ENCODE assay signal across 17 cellular contexts in the genomic region with DNA sequence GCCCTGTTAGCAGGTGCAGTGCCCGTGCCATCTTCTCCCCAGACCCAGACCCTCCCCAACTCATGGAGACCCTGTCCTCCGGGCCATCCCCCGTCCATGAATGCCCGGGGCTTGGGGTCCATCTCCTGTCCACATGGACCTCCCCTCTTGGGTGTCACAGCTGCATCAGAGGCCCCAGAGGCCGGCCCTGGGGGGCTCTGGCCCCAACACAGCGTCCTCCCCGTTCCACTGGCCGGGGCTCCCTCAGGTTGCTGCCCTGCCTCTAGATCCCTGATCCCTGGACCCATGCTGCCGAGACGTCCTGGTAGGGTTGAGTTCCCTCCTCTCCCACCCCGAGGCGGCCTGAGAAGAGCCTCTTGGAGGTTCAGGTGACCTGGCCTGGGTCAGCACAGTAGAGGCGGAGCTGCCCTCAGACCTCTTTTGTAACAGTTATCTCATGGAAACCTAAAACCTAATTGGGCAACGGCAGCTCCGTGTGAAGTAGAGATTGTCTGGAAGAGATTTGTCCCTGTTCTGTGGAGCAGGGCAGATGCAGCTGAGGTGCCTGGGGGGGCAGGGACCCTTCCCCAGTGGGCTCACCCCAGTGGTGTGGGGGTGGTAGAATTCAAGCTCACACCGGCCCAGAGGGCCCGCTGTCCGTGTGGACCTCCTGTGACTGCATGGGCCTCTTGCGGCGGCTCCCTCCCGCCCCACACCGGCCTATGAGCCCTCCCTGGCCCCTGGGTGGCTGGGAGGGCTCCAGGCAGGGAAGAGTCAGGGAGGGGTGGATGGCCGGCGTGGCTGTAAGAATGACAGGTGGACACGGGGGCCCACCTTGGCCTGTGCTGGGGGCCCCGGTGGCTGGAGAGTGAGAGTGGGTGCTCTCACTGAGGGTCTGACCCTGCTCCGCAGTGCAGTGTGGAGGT. TPM values are rescaled to one million over a fixed set of nuclear protein-coding genes. Genes with fewer than 3 reads are reported as not detected.
DNase-seq lines count a peak whose midpoint lies in the region; ATAC-seq, FAIRE-seq and TF ChIP-seq lines count a peak whose summit lies in the region.
"Had no signal": no experiment of that assay in that cellular context is flagged by ENCODE, and none has a peak within 500 bp of the region (broad histone marks: within the 10 kb centered on the region; RNA-seq: fewer than 3 reads in every experiment).

No MANE protein-coding gene starts in this region.

- H3K18ac ChIP-seq in H1 (ENCODE audit: extremely low read depth, low read length) = no peak overlapping the region

- peaks cover 14 to 18% of the 10 kb centered on the region in 2 experiments for H4K20me1 ChIP-seq in H1 (replicated peaks in 1 of 2; ENCODE audit: control insufficient read depth in 1 of 2, insufficient read depth in 2 of 2, low read length in 2 of 2)

- peaks cover 9 to 71% of the 10 kb centered on the region in 2 experiments; a peak in 3 of 4 replicates for H3K79me2 ChIP-seq in H1 (ENCODE audit: control insufficient read depth in 1 of 2, insufficient read depth in 2 of 2, low read length in 2 of 2)

- peak overlapping the region; percentile 16; the same call in 1 of the 2 replicates for H3K27ac ChIP-seq in HEK293 (ENCODE audit: extremely low read depth, low read depth, low read length)
- H3K27ac ChIP-seq in H1 (ENCODE audit: low read depth, low read length) = 0 out of 2 replicates have a peak overlapping the region, but pooled peaks have one; percentile 30
- H3K27ac ChIP-seq in liver (ENCODE audit: low read depth in 1 of 2, low read length in 2 of 2) = peak overlapping the region; percentile 83 to 93
- H3K27ac ChIP-seq in gastrocnemius medialis = peak overlapping the region in 3 of 4 donors; percentile 22 to 51 (median 43)
- H3K27ac ChIP-seq in foreskin keratinocyte = no peak overlapping the region
- H3K27ac ChIP-seq: brain microvascular endothelial cell, neutrophil had no signal

- H3K27me3 ChIP-seq in H1 (replicated peaks in 1 of 4; ENCODE audit: control insufficient read depth in 3 of 4, extremely low read depth in 1 of 4, insufficient read depth in 3 of 4, low read length in 3 of 4) (no peaks in the 10 kb centered on the region), liver (ENCODE audit: control insufficient read depth in 4 of 4, insufficient read depth in 4 of 4, low read length in 3 of 4) (no peaks in the 10 kb centered on the region), gastrocnemius medialis (no peaks in the 10 kb centered on the region), foreskin keratinocyte (no peaks in the 10 kb centered on the region)
- H3K27me3 ChIP-seq: brain microvascular endothelial cell had no signal

- H2BK15ac ChIP-seq in H1 (ENCODE audit: low read length) = no peak overlapping the region

- TF ChIP-seq RAD21 in H1 (IDR thresholded peaks at IDR 0.05 in 1 of 2, conservative IDR thresholded peaks at IDR 0.05 in 1 of 2; ENCODE audit: low read depth in 2 of 2, low read length in 2 of 2) = no peak
- peak in 1 of 2 donors; percentile 28 for TF ChIP-seq RAD21 in liver (IDR thresholded peaks at IDR 0.05)

- ATAC-seq in gastrocnemius medialis = peak; percentile 85 to 95
- ATAC-seq in foreskin keratinocyte = no peak

- H2BK12ac ChIP-seq in H1 (ENCODE audit: low read depth, low read length) = no peak overlapping the region

- no peak overlapping the region for H3K4ac ChIP-seq in H1 (replicated peaks; ENCODE audit: insufficient read length, low read depth, low read length)

- in situ Hi-C loops in gastrocnemius medialis (cut with MboI; ENCODE audit: low sequenced_read_pairs in 4 of 4) = no loop called here

- H3K9ac ChIP-seq in H1 (replicated peaks in 1 of 4; ENCODE audit: extremely low read depth in 1 of 4, low read depth in 3 of 4, low read length in 3 of 4) (no peak overlapping the region), liver (ENCODE audit: low read depth in 1 of 2, low read length in 2 of 2) (no peak overlapping the region)

- 93% methylated on average over 27 of the region's 27 CpGs; no CpG with 5 or more reads in 1 of the 2 experiments for WGBS in H1 (ENCODE audit: extremely low coverage in 1 of 2, insufficient coverage in 1 of 2, insufficient read length in 1 of 2, insufficient replicate concordance in 2 of 2, low coverage in 1 of 2, low lambda C conversion rate in 2 of 2, missing lambda C conversion rate in 1 of 2), 2 experiments
- 73% methylated on average over 27 of the region's 27 CpGs for WGBS in liver

- no peak for TF ChIP-seq EP300 in H1 (IDR thresholded peaks at IDR 0.05; ENCODE audit: borderline replicate concordance in 1 of 2, low read depth in 2 of 2, low read length in 2 of 2)

- H3K9me3 ChIP-seq in HEK293 (ENCODE audit: control insufficient read depth, insufficient read depth, low read depth, low read length) = no peaks in the 10 kb centered on the region
- no peaks in the 10 kb centered on the region for H3K9me3 ChIP-seq in H1 (ENCODE audit: insufficient read depth in 2 of 2, low read depth in 1 of 2, low read length in 1 of 2)
- H3K9me3 ChIP-seq in liver (ENCODE audit: control insufficient read depth in 4 of 4, low read length in 3 of 4) = no peaks in the 10 kb centered on the region
- H3K9me3 ChIP-seq in gastrocnemius medialis = no peaks in the 10 kb centered on the region
- H3K9me3 ChIP-seq: neutrophil had no signal

- H3K4me2 ChIP-seq in H1 (ENCODE audit: insufficient read depth in 1 of 2, low read depth in 2 of 2, low read length in 2 of 2) = no peak overlapping the region

- peak overlapping the region; percentile 65; the same call in 1 of the 2 replicates for H4K8ac ChIP-seq in H1 (ENCODE audit: extremely low read depth, insufficient read depth, low read length)

- H4K91ac ChIP-seq in H1 (replicated peaks; ENCODE audit: insufficient read length, low read length) = no peak overlapping the region

- H3K23ac ChIP-seq in H1 (ENCODE audit: insufficient read length) = no peak overlapping the region

- no peak for TF ChIP-seq POLR2A in H1 (IDR thresholded peaks at IDR 0.05; ENCODE audit: control extremely low read depth in 1 of 2, low read depth in 2 of 2, low read length in 2 of 2)
- TF ChIP-seq POLR2A in gastrocnemius medialis (IDR thresholded peaks at IDR 0.05) = no peak

- no peak overlapping the region for H2AFZ ChIP-seq in H1 (ENCODE audit: low read length)

- TF ChIP-seq CTCF in HEK293 (tag by site-specific recombination; IDR thresholded peaks at IDR 0.05) (no peak), H1 (IDR thresholded peaks at IDR 0.05; ENCODE audit: control extremely low read depth in 1 of 3, insufficient read depth in 1 of 3, low read depth in 1 of 3, low read length in 3 of 3) (no peak), liver (IDR thresholded peaks at IDR 0.05; ENCODE audit: low read depth, low read length, missing input control) (no peak), gastrocnemius medialis (IDR thresholded peaks at IDR 0.05 in 4 of 5, conservative IDR thresholded peaks at IDR 0.05 in 1 of 5) (no peak), foreskin keratinocyte (conservative IDR thresholded peaks at IDR 0.05) (no peak)

- H3K23me2 ChIP-seq in H1 (ENCODE audit: low read depth, low read length) = no peaks in the 10 kb centered on the region

- H4K5ac ChIP-seq in H1 (ENCODE audit: insufficient read length, low read depth, low read length) = no peak overlapping the region

- H3K4me3 ChIP-seq in HEK293 (ENCODE audit: low read depth, low read length) (no peak overlapping the region), H1 (ENCODE audit: extremely low read depth in 1 of 4, insufficient read depth in 2 of 4, low read depth in 3 of 4, low read length in 4 of 4) (no peak overlapping the region), liver (ENCODE audit: low read depth in 1 of 3, low read length in 3 of 3) (no peak overlapping the region), gastrocnemius medialis (no peak overlapping the region)

- peaks cover 0 to 21% of the 10 kb centered on the region in 2 experiments; a peak in 2 of 3 replicates for H3K36me3 ChIP-seq in HEK293 (ENCODE audit: control insufficient read depth in 2 of 2, insufficient read depth in 1 of 2, low read length in 2 of 2)
- H3K36me3 ChIP-seq in H1 (ENCODE audit: control insufficient read depth in 2 of 4, insufficient read depth in 4 of 4, low read length in 3 of 4) = no peaks in the 10 kb centered on the region
- peaks cover 0 to 1% (median 0%) of the 10 kb centered on the region in 4 donors for H3K36me3 ChIP-seq in liver (ENCODE audit: control insufficient read depth in 4 of 4, insufficient read depth in 3 of 4, low read depth in 1 of 4, low read length in 3 of 4)
- no peaks in the 10 kb centered on the region for H3K36me3 ChIP-seq in gastrocnemius medialis
- H3K36me3 ChIP-seq: neutrophil had no signal

- peak overlapping the region; percentile 24; the same call in 1 of the 2 replicates for H2AK5ac ChIP-seq in H1 (ENCODE audit: low read depth, low read length)

- intact Hi-C loops in gastrocnemius medialis (cut with DNase I; ENCODE audit: low total_unique reads) = no loop called here

- no peak overlapping the region for H2BK5ac ChIP-seq in H1 (ENCODE audit: low read depth, low read length)

- no peak overlapping the region for H2BK20ac ChIP-seq in H1 (ENCODE audit: low read length)

- H3K4me1 ChIP-seq in HEK293 (ENCODE audit: control insufficient read depth, insufficient read depth, low read length) = peaks cover 5% of the 10 kb centered on the region
- peaks cover 5 to 15% (median 10%) of the 10 kb centered on the region in 4 experiments for H3K4me1 ChIP-seq in H1 (replicated peaks in 1 of 4; ENCODE audit: control insufficient read depth in 3 of 4, insufficient read depth in 4 of 4, low read length in 3 of 4)
- H3K4me1 ChIP-seq in liver (ENCODE audit: control insufficient read depth in 4 of 4, insufficient read depth in 4 of 4, low read length in 3 of 4) = peaks cover 25 to 47% (median 34%) of the 10 kb centered on the region in 4 donors
- H3K4me1 ChIP-seq in gastrocnemius medialis = peaks cover 32 to 37% of the 10 kb centered on the region in 2 donors
- H3K4me1 ChIP-seq in foreskin keratinocyte = no peaks in the 10 kb centered on the region

- no peak overlapping the region for H2BK120ac ChIP-seq in H1 (replicated peaks; ENCODE audit: low read depth, low read length)

- DNase-seq in H1 (ENCODE audit: low read depth in 1 of 2, low spot score in 2 of 2) = no peak
- DNase-seq in gastrocnemius medialis = peak in 1 of 2 donors; percentile 55
- no peak for DNase-seq in activated naive CD4-positive, alpha-beta T cell treated with Interleukin-2 at 50 U/mL for 16 hours
- no peak for DNase-seq in foreskin keratinocyte
- DNase-seq in ecto neural progenitor cell (ENCODE audit: low spot score) = no peak
- no peak for DNase-seq in activated CD8-positive, alpha-beta memory T cell treated with anti-CD3 and anti-CD28 coated beads, Interleukin-2, amount 50 U/mL, for 48 hours
- DNase-seq: activated CD8-positive, alpha-beta memory T cell treated with anti-CD3 and anti-CD28 coated beads, Interleukin-2, amount 50 U/mL, for 4 hours; activated naive CD4-positive, alpha-beta T cell treated with anti-CD3 and anti-CD28 coated beads, Interleukin-2, amount 10 ng/mL, durations not matched to agents 7 days and 5 days; brain microvascular endothelial cell; Calu3; GDM1; NCI-H1417; NCI-H226; stimulated activated CD4-positive, alpha-beta T cell treated with anti-CD3 and anti-CD28 coated beads, Interleukin-4, amount 100 ng/mL, for 24 hours had no signal

- no peak overlapping the region for H3K56ac ChIP-seq in H1 (replicated peaks; ENCODE audit: insufficient read length, low read depth, low read length)

- no peak overlapping the region for H3K14ac ChIP-seq in H1 (ENCODE audit: insufficient read length)

- peaks cover 11% of the 10 kb centered on the region for H3K79me1 ChIP-seq in H1 (ENCODE audit: low read depth, low read length)

- POLR2A ChIA-PET in HEK293 (lab: Yijun Ruan, JAX) = no interaction called here
- POLR2A ChIA-PET in H1 (lab: Charles Lee; ENCODE audit: partially characterized antibody) = interaction anchor here (1.4 kb wide), 1 partner anchor 19 kb away, joined by 3 read pairs; no protein-coding TSS in a partner anchor

- FAIRE-seq in H1 (lab: Jason Lieb, UNC) = no peak

- CTCF ChIA-PET in HEK293 (lab: Yijun Ruan, JAX) (no interaction called here), H1 (lab: Charles Lee; ENCODE audit: partially characterized antibody) (interaction anchor here (0.6 to 1.1 kb wide), 4 partner anchors 18 to 1143 kb away, joined by 3 read pairs; no protein-coding TSS in a partner anchor)

RNA-seq across cellular contexts. Expression of gene SKI, which starts 56.1 kb away (rescaled TPM):
- total RNA-seq in H1 (2021; fragmentation: NEBNext Ultra II Directional; extraction: Animal tissue kit (Norgen Biotek cat#: 25700)) = 80.2 and 87.6 TPM in 2 replicates
- polyA plus RNA-seq in H1 (2011; rRNA removed) = 8.3 and 14.5 TPM in 2 replicates
- polyA plus RNA-seq in H1 (2011; cell fraction: cytosol; rRNA removed) = 8.6 TPM
- polyA plus RNA-seq in H1 (2011; cell fraction: nucleus; rRNA removed) = 19.2 TPM
- 24.8 to 35.9 TPM (median 32.3 TPM) in 4 replicates for polyA plus RNA-seq in H1 (2012, experiment 1 of 2)
- 36.5 TPM for polyA plus RNA-seq in H1 (2012, experiment 2 of 2)
- polyA plus RNA-seq in H1 (2013, experiment 1 of 2) = 40.2 TPM
- 39.7 TPM for polyA plus RNA-seq in H1 (2013, experiment 2 of 2)
- polyA minus RNA-seq in H1 (2011; rRNA and poly(A)+ RNA removed) = 6.3 and 7.3 TPM in 2 replicates
- polyA minus RNA-seq in H1 (2011; cell fraction: cytosol; rRNA and poly(A)+ RNA removed) = 30.0 TPM
- 27.1 TPM for polyA minus RNA-seq in H1 (2011; cell fraction: nucleus; rRNA and poly(A)+ RNA removed)
- total RNA-seq in liver = 10 to 100 TPM; 18.9 to 21.3 TPM
- polyA plus RNA-seq in liver = 10 to 100 TPM in 1 of 2 donors, 1 to 10 TPM in 1; 3.2 to 20.1 TPM
- total RNA-seq in gastrocnemius medialis = 10 to 100 TPM in 3 of 4 donors, 1 to 10 TPM in 1; 7.8 to 32.2 (median 22.4) TPM
- 23.8 and 24.6 TPM in 2 replicates for total RNA-seq in foreskin keratinocyte
- 9.3 and 10.7 TPM in 2 replicates for polyA plus RNA-seq in foreskin keratinocyte
